In genomic region chr5:57494104-57495098, GRCh38 we compare ENCODE assay signal across 9 cellular contexts. TPM values are rescaled to one million over a fixed set of nuclear protein-coding genes. Genes with fewer than 3 reads are reported as not detected.
DNase-seq lines count a peak whose midpoint lies in the region; ATAC-seq, FAIRE-seq and TF ChIP-seq lines count a peak whose summit lies in the region.
"Had no signal": no experiment of that assay in that cellular context is flagged by ENCODE, and none has a peak within 500 bp of the region (broad histone marks: within the 10 kb centered on the region; RNA-seq: fewer than 3 reads in every experiment).

No MANE protein-coding gene starts in this region.

- intact Hi-C loops in Panc1 (cut with micrococcal nuclease; ENCODE audit: unreplicated experiment) (loop anchor here (10.0 kb wide), 1 partner anchor 690 kb away; no protein-coding TSS in a partner anchor), HepG2 (cut with micrococcal nuclease; ENCODE audit: unreplicated experiment) (loop anchor here (5.0 kb wide), 1 partner anchor 197 kb away; no protein-coding TSS in a partner anchor), stomach (cut with DNase I; ENCODE audit: low total_unique reads) (no loop called here)

- H3K4me3 ChIP-seq in Panc1 (ENCODE audit: low read depth in 2 of 2, low read length in 2 of 2) (no peak overlapping the region), HepG2 (replicated peaks in 1 of 3; ENCODE audit: insufficient read depth in 1 of 3, low read depth in 2 of 3, low read length in 3 of 3) (no peak overlapping the region), stomach (no peak overlapping the region), WERI-Rb-1 (ENCODE audit: low read depth, low read length) (no peak overlapping the region), neural progenitor cell (no peak overlapping the region)

- no peak overlapping the region for H3K4me2 ChIP-seq in HepG2 (ENCODE audit: low read depth, low read length)
- no peak overlapping the region for H3K4me2 ChIP-seq in neural progenitor cell

- peaks cover 2% of the 10 kb centered on the region for H3K27me3 Mint-ChIP-seq in activated naive CD8-positive, alpha-beta T cell treated with anti-CD3 and anti-CD28 coated beads, Interleukin-2, amount 50 U/mL, for 24 hours
- peaks cover 7% of the 10 kb centered on the region for H3K27me3 Mint-ChIP-seq in neural progenitor cell (ENCODE audit: insufficient read depth, low read depth)

- peak; percentile 63 for ATAC-seq in GM18505 (IDR thresholded peaks at IDR 0.05; ENCODE audit: unreplicated experiment)
- ATAC-seq in HG03045 (IDR thresholded peaks at IDR 0.05; ENCODE audit: unreplicated experiment) = peak; percentile 57
- peak; percentile 91 for ATAC-seq in Panc1
- ATAC-seq in activated naive CD8-positive, alpha-beta T cell treated with anti-CD3 and anti-CD28 coated beads, Interleukin-2, amount 50 U/mL, for 24 hours = peak; percentile 93
- ATAC-seq in HepG2 = no peak

- no peaks in the 10 kb centered on the region for H3K36me3 Mint-ChIP-seq in activated naive CD8-positive, alpha-beta T cell treated with anti-CD3 and anti-CD28 coated beads, Interleukin-2, amount 50 U/mL, for 24 hours (ENCODE audit: low read depth)
- no peaks in the 10 kb centered on the region for H3K36me3 Mint-ChIP-seq in neural progenitor cell

- 1% methylated on average over 6 of the region's 6 CpGs for whole genome bisulfite sequencing in HepG2 (ENCODE audit: low lambda C conversion rate)
- WGBS in stomach, 5 donors = 42 to 46% (median 44%) methylated on average over 6 of the region's 6 CpGs

- POLR2A ChIA-PET in Panc1 (lab: Charles Lee) (no interaction called here), HepG2 (lab: Yijun Ruan, JAX) (no interaction called here)

- H3K9ac ChIP-seq in HepG2 (ENCODE audit: insufficient read depth, low read depth, low read length) = no peak overlapping the region
- no peak overlapping the region for H3K9ac ChIP-seq in neural progenitor cell

- no peak for TF ChIP-seq RAD21 in HepG2 (CRISPR knock-in tag; IDR thresholded peaks at IDR 0.05)

- no peaks in the 10 kb centered on the region for H3K36me3 ChIP-seq in Panc1 (ENCODE audit: control insufficient read depth, insufficient read depth, low read length)
- no peaks in the 10 kb centered on the region for H3K36me3 ChIP-seq in HepG2 (replicated peaks in 1 of 2; ENCODE audit: control insufficient read depth in 1 of 2, insufficient read depth in 2 of 2, low read length in 2 of 2)
- no peaks in the 10 kb centered on the region for H3K36me3 ChIP-seq in stomach
- H3K36me3 ChIP-seq in WERI-Rb-1 = no peaks in the 10 kb centered on the region
- no peaks in the 10 kb centered on the region for H3K36me3 ChIP-seq in neural progenitor cell

- H3K4me1 Mint-ChIP-seq in activated naive CD8-positive, alpha-beta T cell treated with anti-CD3 and anti-CD28 coated beads, Interleukin-2, amount 50 U/mL, for 24 hours = peaks cover 16% of the 10 kb centered on the region
- no peaks in the 10 kb centered on the region for H3K4me1 Mint-ChIP-seq in neural progenitor cell

- CTCF ChIA-PET in Panc1 (lab: Charles Lee) = no interaction called here
- CTCF ChIA-PET in HepG2 (lab: Yijun Ruan, JAX; ENCODE audit: low intra/inter-chr PET ratio, low total read pairs) = no interaction called here

- H3K4me1 ChIP-seq in Panc1 (ENCODE audit: control insufficient read depth, insufficient read depth, low read length) (peaks cover 17% of the 10 kb centered on the region), HepG2 (ENCODE audit: insufficient read depth, low read length) (no peaks in the 10 kb centered on the region), stomach (peaks cover 0 to 43% (median 12%) of the 10 kb centered on the region in 4 donors), neural progenitor cell (peaks cover 12% of the 10 kb centered on the region)

- H3K27ac Mint-ChIP-seq in activated naive CD8-positive, alpha-beta T cell treated with anti-CD3 and anti-CD28 coated beads, Interleukin-2, amount 50 U/mL, for 24 hours = no peak overlapping the region
- H3K27ac Mint-ChIP-seq in neural progenitor cell = no peak overlapping the region

- H3K27me3 ChIP-seq in Panc1 (ENCODE audit: control insufficient read depth, insufficient read depth, low read length) (no peaks in the 10 kb centered on the region), HepG2 (ENCODE audit: control insufficient read depth in 1 of 2, insufficient read depth in 2 of 2, low read length in 2 of 2) (peaks cover 0 to 11% of the 10 kb centered on the region in 2 experiments; a peak in 1 of 5 replicates), stomach (no peaks in the 10 kb centered on the region), WERI-Rb-1 (ENCODE audit: insufficient read depth, low read depth, severe bottlenecking) (no peaks in the 10 kb centered on the region), neural progenitor cell (no peaks in the 10 kb centered on the region)

- in situ Hi-C loops in Panc1 (cut with HindIII; ENCODE audit: low pct_unique_long_range_greater_than_20kb, low sequenced_read_pairs) = loop anchor here (25.0 kb wide), 1 partner anchor 968 kb away; the partner anchor contains the start of gene PLK2
- in situ Hi-C loops in HepG2 (cut with HindIII; ENCODE audit: extremely low pct_ligation_motif_present, low pct_unique_long_range_greater_than_20kb) = no loop called here

- TF ChIP-seq EP300 in HepG2 (IDR thresholded peaks at IDR 0.05; ENCODE audit: low read depth in 2 of 2, low read length in 2 of 2) (no peak), HepG2 (CRISPR knock-in tag; IDR thresholded peaks at IDR 0.05; ENCODE audit: borderline replicate concordance) (no peak), stomach (IDR thresholded peaks at IDR 0.05) (no peak)

- no peak for TF ChIP-seq CTCF in Panc1 (IDR thresholded peaks at IDR 0.05)
- no peak for TF ChIP-seq CTCF in HepG2 (CRISPR knock-in tag; IDR thresholded peaks at IDR 0.05)
- no peak for TF ChIP-seq CTCF in stomach (IDR thresholded peaks at IDR 0.05)
- no peak for TF ChIP-seq CTCF in WERI-Rb-1 (IDR thresholded peaks at IDR 0.05; ENCODE audit: low read depth, low read length)
- TF ChIP-seq CTCF in neural progenitor cell (IDR thresholded peaks at IDR 0.05) = no peak

- H3K79me2 ChIP-seq in HepG2 (ENCODE audit: insufficient read depth, low read length) = no peaks in the 10 kb centered on the region
- H3K79me2 ChIP-seq in neural progenitor cell (ENCODE audit: low read depth) = no peaks in the 10 kb centered on the region

- H3K9me3 ChIP-seq in Panc1 (ENCODE audit: control insufficient read depth, insufficient read depth, low read depth, low read length) = no peaks in the 10 kb centered on the region
- H3K9me3 ChIP-seq in HepG2 (ENCODE audit: low read length) = no peaks in the 10 kb centered on the region
- no peaks in the 10 kb centered on the region for H3K9me3 ChIP-seq in stomach
- no peaks in the 10 kb centered on the region for H3K9me3 ChIP-seq in WERI-Rb-1 (ENCODE audit: severe bottlenecking)
- H3K9me3 ChIP-seq in neural progenitor cell (ENCODE audit: low read depth) = no peaks in the 10 kb centered on the region

- H3K4me3 Mint-ChIP-seq in activated naive CD8-positive, alpha-beta T cell treated with anti-CD3 and anti-CD28 coated beads, Interleukin-2, amount 50 U/mL, for 24 hours = no peak overlapping the region
- H3K4me3 Mint-ChIP-seq in neural progenitor cell = no peak overlapping the region

- peak overlapping the region; percentile 68 for H3K27ac ChIP-seq in Panc1 (ENCODE audit: low read length)
- H3K27ac ChIP-seq in HepG2 (ENCODE audit: extremely low read length, insufficient read depth, low read length) = no peak overlapping the region
- H3K27ac ChIP-seq in stomach = peak overlapping the region in 3 of 5 donors; percentile 25 to 48 (median 47)
- H3K27ac ChIP-seq in WERI-Rb-1 = no peak overlapping the region
- H3K27ac ChIP-seq in neural progenitor cell = no peak overlapping the region

- TF ChIP-seq POLR2A in GM18505 (IDR thresholded peaks at IDR 0.05; ENCODE audit: borderline replicate concordance, extremely low read depth, insufficient read depth, insufficient read length) (no peak), HepG2 (IDR thresholded peaks at IDR 0.05; ENCODE audit: insufficient read depth in 1 of 2, low read depth in 2 of 2, low read length in 2 of 2) (no peak), stomach (IDR thresholded peaks at IDR 0.05) (no peak)

- H3F3A ChIP-seq in neural progenitor cell (ENCODE audit: low read depth) = peaks cover 3% of the 10 kb centered on the region

- BruUV-seq in Panc1 (replicated peaks; lab: Mats Ljungman, UMichigan) = no TSS peak
- no TSS peak for BruUV-seq in HepG2 (replicated peaks; lab: Mats Ljungman, UMichigan)

- H2AFZ ChIP-seq in HepG2 (ENCODE audit: low read length) (no peak overlapping the region), neural progenitor cell (replicated peaks) (no peak overlapping the region)

- H4K20me1 ChIP-seq in HepG2 (ENCODE audit: insufficient read depth, low read length) = no peaks in the 10 kb centered on the region
- H4K20me1 ChIP-seq in neural progenitor cell (ENCODE audit: low read depth) = no peaks in the 10 kb centered on the region

- FAIRE-seq in HepG2 (lab: Jason Lieb, UNC) = no peak
- FAIRE-seq: TTC549 had no signal

- no peaks in the 10 kb centered on the region for H3K9me3 Mint-ChIP-seq in activated naive CD8-positive, alpha-beta T cell treated with anti-CD3 and anti-CD28 coated beads, Interleukin-2, amount 50 U/mL, for 24 hours
- H3K9me3 Mint-ChIP-seq in neural progenitor cell = no peaks in the 10 kb centered on the region

- DNase-seq in Panc1 (ENCODE audit: low read depth, low spot score) (no peak), HepG2 (ENCODE audit: low spot score) (peak; percentile 13), stomach (peak; percentile 77), WERI-Rb-1 (no peak), neural progenitor cell (ENCODE audit: low spot score) (no peak)
- peak; percentile 51 for DNase-seq in activated naive CD8-positive, alpha-beta T cell treated with anti-CD3 and anti-CD28 coated beads, Interleukin-2, amount 50 U/mL, for 24 hours

RNA-seq across cellular contexts. Expression of gene ACTBL2, which starts 11.8 kb away (rescaled TPM):
- not detected for total RNA-seq in Panc1 (2021; ENCODE audit: unreplicated experiment)
- polyA plus RNA-seq in Panc1 (2012; ENCODE audit: insufficient read length) = not detected
- not detected in 2 replicates for total RNA-seq in HepG2 (2016; rRNA removed; fragmentation: Illumina TruSeq; extraction: Trizol)
- total RNA-seq in HepG2 (2016; cell fraction: cytosol; rRNA removed; fragmentation: Illumina TruSeq; extraction: Trizol; ENCODE audit: low read depth) = not detected in 2 replicates
- total RNA-seq in HepG2 (2016; cell fraction: insoluble cytoplasmic fraction; rRNA removed; fragmentation: Illumina TruSeq; extraction: Trizol) = not detected in 2 replicates
- total RNA-seq in HepG2 (2016; cell fraction: membrane; rRNA removed; fragmentation: Illumina TruSeq; extraction: Trizol) = not detected in 2 replicates
- not detected in 2 replicates for total RNA-seq in HepG2 (2016; cell fraction: nucleus; rRNA removed; fragmentation: Illumina TruSeq; extraction: Trizol)
- polyA plus RNA-seq in HepG2 (2011; rRNA removed) = not detected in 2 replicates
- polyA plus RNA-seq in HepG2 (2011; cell fraction: cytosol; rRNA removed) = not detected in 2 replicates
- polyA plus RNA-seq in HepG2 (2011; cell fraction: nucleus; rRNA removed) = not detected in 2 replicates
- not detected in 2 replicates for polyA plus RNA-seq in HepG2 (2012)
- not detected in 2 replicates for polyA plus RNA-seq in HepG2 (2016; cell fraction: cytosol; fragmentation: Illumina TruSeq; extraction: Trizol; ENCODE audit: low read depth)
- polyA plus RNA-seq in HepG2 (2016; cell fraction: insoluble cytoplasmic fraction; fragmentation: Illumina TruSeq; extraction: Trizol; ENCODE audit: low read depth) = not detected in 2 replicates
- polyA plus RNA-seq in HepG2 (2016; cell fraction: membrane; fragmentation: Illumina TruSeq; extraction: Trizol; ENCODE audit: low read depth) = not detected in 2 replicates
- polyA plus RNA-seq in HepG2 (2016; cell fraction: nucleus; fragmentation: Illumina TruSeq; extraction: Trizol; ENCODE audit: insufficient read depth, low read depth) = not detected in 2 replicates
- polyA minus RNA-seq in HepG2 (2011; rRNA and poly(A)+ RNA removed; ENCODE audit: low replicate concordance) = 0.30 TPM in 1 of 2 replicates, not detected in the other
- not detected in 2 replicates for polyA minus RNA-seq in HepG2 (2011; cell fraction: cytosol; rRNA and poly(A)+ RNA removed)
- not detected in 2 replicates for polyA minus RNA-seq in HepG2 (2011; cell fraction: nucleus; rRNA and poly(A)+ RNA removed)
- total RNA-seq in stomach = not detected
- under 1 TPM in 2 of 3 donors, not detected in 1; 0.05 to 0.19 TPM for polyA plus RNA-seq in stomach
- not detected in 2 replicates for total RNA-seq in neural progenitor cell (ENCODE audit: low replicate concordance)

Comparison
In these comparisons a context has a peak if more than half of its experiments do, and no peak if none do; other contexts are left out.
1. DNase-seq: peak in activated naive CD8-positive, alpha-beta T cell treated with anti-CD3 and anti-CD28 coated beads, Interleukin-2, amount 50 U/mL, for 24 hours (single experiment), HepG2 (single experiment) and stomach (single experiment); none in Panc1 (single experiment), WERI-Rb-1 (single experiment) and neural progenitor cell (single experiment).
2. H3K27ac ChIP-seq: peak in Panc1 (single experiment) and stomach (3 of 5); none in HepG2 (single experiment), WERI-Rb-1 (single experiment) and neural progenitor cell (single experiment).